18 cellular contexts compared by ENCODE assay signal in the genomic region with DNA sequence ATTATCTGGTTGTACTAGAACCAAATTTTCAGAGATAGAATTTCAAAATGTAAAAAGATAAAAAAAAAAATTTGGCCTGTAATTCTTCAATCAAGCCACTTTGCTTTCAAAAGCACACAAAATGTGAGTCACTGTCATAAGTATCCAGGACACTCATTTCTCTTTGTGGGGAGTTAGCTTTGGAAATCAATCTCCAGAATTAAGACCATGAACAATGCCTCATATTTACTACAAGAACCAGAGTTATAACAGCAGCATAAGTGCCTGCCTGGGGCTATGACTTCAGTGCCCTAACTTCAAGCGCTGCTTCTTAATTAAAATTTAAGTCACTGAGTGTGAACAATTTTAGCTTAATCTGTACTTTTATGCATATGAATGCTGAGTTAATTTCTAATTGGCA.
"Had no signal": no experiment of that assay in that cellular context is flagged by ENCODE, and none has a peak within 500 bp of the region (broad histone marks: within the 10 kb centered on the region; RNA-seq: fewer than 3 reads in every experiment).

No MANE protein-coding gene starts in this region.

- H3K27me3 Mint-ChIP-seq: activated naive CD8-positive, alpha-beta T cell; activated T-cell treated with anti-CD3 and anti-CD28 coated beads, Interleukin-2, amount 50 U/mL, for 24 hours; activated T-helper 17 cell treated with anti-CD3 and anti-CD28 coated beads, Interleukin-2, amount 50 U/mL, for 72 hours; natural killer cell treated with Interleukin-12 subunit alpha and Interleukin-12 subunit beta and Interleukin-15 and Interleukin-18, amount 100 ng/mL, for 72 hours; stimulated activated memory B cell treated with anti-CD40 and anti-IgM and Interleukin-4, amounts not matched to agents 10 μg/mL and 1 μg/mL and 100 μg/mL, for 72 hours had no signal

- H3K4me1 Mint-ChIP-seq: activated T-helper 17 cell treated with anti-CD3 and anti-CD28 coated beads, Interleukin-2, amount 50 U/mL, for 72 hours; stimulated activated memory B cell treated with anti-CD40 and anti-IgM and Interleukin-4, amounts not matched to agents 10 μg/mL and 1 μg/mL and 100 μg/mL, for 72 hours had no signal

- DNase-seq: activated CD8-positive, alpha-beta memory T cell treated with anti-CD3 and anti-CD28 coated beads for 24 hours; activated CD8-positive, alpha-beta memory T cell treated with anti-CD3 and anti-CD28 coated beads, Interleukin-2, amount 50 U/mL, for 4 hours; activated T-cell treated with anti-CD3 and anti-CD28 coated beads, Interleukin-2, amount 50 U/mL, for 24 hours; adrenal gland; central memory CD4-positive, alpha-beta T cell; effector memory CD4-positive, alpha-beta T cell; left cardiac atrium; midbrain; ovary; right cardiac atrium; stimulated activated CD4-positive, alpha-beta T cell treated with anti-CD3 and anti-CD28 coated beads, Interleukin-1b, Interleukin-23, amount 100 ng/mL, for 48 hours; T1000; transverse colon had no signal

- H3K9me3 Mint-ChIP-seq: activated T-cell treated with anti-CD3 and anti-CD28 coated beads, Interleukin-2, amount 50 U/mL, for 24 hours; stimulated activated memory B cell treated with anti-CD40 and anti-IgM and Interleukin-4, amounts not matched to agents 10 μg/mL and 1 μg/mL and 100 μg/mL, for 72 hours; WTC11 had no signal

- H3K36me3 Mint-ChIP-seq: natural killer cell treated with Interleukin-12 subunit alpha and Interleukin-12 subunit beta and Interleukin-15 and Interleukin-18, amount 100 ng/mL, for 72 hours; WTC11 had no signal

- H3K4me3 Mint-ChIP-seq: activated naive CD8-positive, alpha-beta T cell; activated T-cell treated with anti-CD3 and anti-CD28 coated beads, Interleukin-2, amount 50 U/mL, for 24 hours; activated T-helper 17 cell treated with anti-CD3 and anti-CD28 coated beads, Interleukin-2, amount 50 U/mL, for 72 hours; natural killer cell treated with Interleukin-12 subunit alpha and Interleukin-12 subunit beta and Interleukin-15 and Interleukin-18, amount 100 ng/mL, for 72 hours; stimulated activated memory B cell treated with anti-CD40 and anti-IgM and Interleukin-4, amounts not matched to agents 10 μg/mL and 1 μg/mL and 100 μg/mL, for 72 hours; WTC11 had no signal

- H3K27ac Mint-ChIP-seq: activated naive CD8-positive, alpha-beta T cell; activated T-cell treated with anti-CD3 and anti-CD28 coated beads, Interleukin-2, amount 50 U/mL, for 24 hours; activated T-helper 17 cell treated with anti-CD3 and anti-CD28 coated beads, Interleukin-2, amount 50 U/mL, for 72 hours; natural killer cell treated with Interleukin-12 subunit alpha and Interleukin-12 subunit beta and Interleukin-15 and Interleukin-18, amount 100 ng/mL, for 72 hours; stimulated activated memory B cell treated with anti-CD40 and anti-IgM and Interleukin-4, amounts not matched to agents 10 μg/mL and 1 μg/mL and 100 μg/mL, for 72 hours; WTC11 had no signal
